Comparison of ENCODE assay signal across 14 cellular contexts in genomic region chr1:32878637-32879041, GRCh38. TPM values are rescaled to one million over a fixed set of nuclear protein-coding genes. Genes with fewer than 3 reads are reported as not detected.
"Had no signal": no experiment of that assay in that cellular context is flagged by ENCODE, and none has a peak within 500 bp of the region (broad histone marks: within the 10 kb centered on the region; RNA-seq: fewer than 3 reads in every experiment).

No MANE protein-coding gene starts in this region.

- DNase-seq: activated B cell treated with CpG ODN at 0.5 μM for 24 hours; activated CD4-positive, alpha-beta T cell treated with anti-CD3 and anti-CD28 coated beads, Interleukin-2, amount 10 ng/mL, durations not matched to agents 7 days and 5 days; activated naive CD4-positive, alpha-beta T cell treated with anti-CD3 and anti-CD28 coated beads for 36 hours; kidney glomerular epithelial cell; mesenchymal stem cell; naive thymus-derived CD8-positive, alpha-beta T cell; right cardiac atrium; SW 1271 had no signal

- ATAC-seq: naive thymus-derived CD8-positive, alpha-beta T cell had no signal

RNA-seq across cellular contexts. Expression of gene HPCA, which starts 7.7 kb away (rescaled TPM):
- total RNA-seq: activated B cell treated with CpG ODN at 0.5 μM for 24 hours; activated CD4-positive, alpha-beta T cell treated with anti-CD3 and anti-CD28 coated beads, Interleukin-2, amount 10 ng/mL, durations not matched to agents 7 days and 5 days; activated naive CD4-positive, alpha-beta T cell treated with anti-CD3 and anti-CD28 coated beads for 36 hours; glomerular endothelial cell; hepatocyte; liver; naive thymus-derived CD8-positive, alpha-beta T cell; right cardiac atrium; smooth muscle cell; suprapubic skin had no signal

RNA-seq across cellular contexts. Expression of gene FNDC5, which starts 7.9 kb away (rescaled TPM):
- total RNA-seq: activated CD4-positive, alpha-beta T cell treated with anti-CD3 and anti-CD28 coated beads, Interleukin-2, amount 10 ng/mL, durations not matched to agents 7 days and 5 days; activated naive CD4-positive, alpha-beta T cell treated with anti-CD3 and anti-CD28 coated beads for 36 hours; naive thymus-derived CD8-positive, alpha-beta T cell; smooth muscle cell; T-helper 2 cell treated with Interferon-gamma antibody and Interleukin-4, amounts not matched to agents 100 ng/mL and 5 ng/mL, for 36 hours had no signal

RNA-seq across cellular contexts. Expression of gene TMEM54, which starts 22.6 kb away (rescaled TPM):
- total RNA-seq: activated CD4-positive, alpha-beta T cell treated with anti-CD3 and anti-CD28 coated beads, Interleukin-2, amount 10 ng/mL, durations not matched to agents 7 days and 5 days; naive thymus-derived CD8-positive, alpha-beta T cell; T-helper 2 cell treated with Interferon-gamma antibody and Interleukin-4, amounts not matched to agents 100 ng/mL and 5 ng/mL, for 36 hours had no signal
